ENCODE assay signal across 27 cellular contexts in genomic region chr21:32795802-32796489, GRCh38. TPM values are rescaled to one million over a fixed set of nuclear protein-coding genes. Genes with fewer than 3 reads are reported as not detected.
DNase-seq lines count a peak whose midpoint lies in the region; ATAC-seq, FAIRE-seq and TF ChIP-seq lines count a peak whose summit lies in the region.
"Had no signal": no experiment of that assay in that cellular context is flagged by ENCODE, and none has a peak within 500 bp of the region (broad histone marks: within the 10 kb centered on the region; RNA-seq: fewer than 3 reads in every experiment).

No MANE protein-coding gene starts in this region.

- peaks cover 33% of the 10 kb centered on the region for H3K4me1 Mint-ChIP-seq in brain
- H3K4me1 Mint-ChIP-seq: B cell had no signal

- ATAC-seq in GM21447 (IDR thresholded peaks at IDR 0.05; ENCODE audit: unreplicated experiment) (no peak), SK-N-SH treated with all-trans-retinoic acid at 6 μM for 48 hours (no peak)
- ATAC-seq: CD8-positive, alpha-beta T cell; Panc1 had no signal

- no peak for TF ChIP-seq CTCF in brain (conservative IDR thresholded peaks at IDR 0.05)

- no peaks in the 10 kb centered on the region for H3K36me3 Mint-ChIP-seq in brain

- peak overlapping the region; percentile 12 to 95 (median 85) for H3K27ac Mint-ChIP-seq in brain
- H3K27ac Mint-ChIP-seq: B cell; CD8-positive, alpha-beta T cell had no signal

- peak; percentile 49 for FAIRE-seq in HTR-8/SVneo (lab: Jason Lieb, UNC)
- FAIRE-seq: GM12891, H54 had no signal

- H3K27ac ChIP-seq in temporal lobe (ENCODE audit: low read depth, low read length): peak overlapping the region; percentile 5
- H3K27ac ChIP-seq: C4-2B, HL-60, RWPE1 had no signal

- H3K4me3 Mint-ChIP-seq in brain: peak overlapping the region in 2 of 5 experiments; percentile 1 to 13
- H3K4me3 Mint-ChIP-seq: B cell; CD8-positive, alpha-beta T cell had no signal

- DNase-seq in HTR-8/SVneo (ENCODE audit: insufficient read length, low spot score) (no peak), midbrain (lab: John Stamatoyannopoulos, UW) (peak; percentile 53), activated gamma-delta T cell (lab: John Stamatoyannopoulos, UW) (no peak)
- DNase-seq: Caco-2; CD8-positive, alpha-beta T cell; DMS 273 treated with DMSO at 0.1 percent for 48 hours; DMS79 treated with DMSO at 0.1 percent for 48 hours; GF-D8; Karpas-422; MV-4-11; NCI-H1105; NCI-H1436 treated with DMSO at 0.1 percent for 48 hours; NCI-H187 treated with DMSO at 0.1 percent for 48 hours; NCI-H2107; NCI-H526 treated with DMSO at 0.1 percent for 48 hours; SHP77 had no signal

- H3K27me3 Mint-ChIP-seq in brain: no peaks in the 10 kb centered on the region

- H3K9me3 Mint-ChIP-seq in brain: no peaks in the 10 kb centered on the region
- H3K9me3 Mint-ChIP-seq: CD8-positive, alpha-beta T cell had no signal

TF ChIP-seq in SK-N-SH treated with all-trans-retinoic acid at 6 μM for 48 hours, 23 proteins besides CTCF, POLR2A, EP300 and RAD21:
- no peak for TF ChIP-seq BACH2 (CRISPR knock-in tag; IDR thresholded peaks at IDR 0.05; ENCODE audit: borderline replicate concordance)
- no peak for TF ChIP-seq TCF4 (CRISPR knock-in tag; IDR thresholded peaks at IDR 0.05; ENCODE audit: borderline replicate concordance)
- no peak for TF ChIP-seq SNAI2 (CRISPR knock-in tag; IDR thresholded peaks at IDR 0.05)
- TF ChIP-seq ZNF8 (CRISPR knock-in tag; IDR thresholded peaks at IDR 0.05): no peak
- TF ChIP-seq POU6F1 (CRISPR knock-in tag; IDR thresholded peaks at IDR 0.05; ENCODE audit: borderline replicate concordance, low read depth): no peak
- TF ChIP-seq ISL1 (CRISPR knock-in tag; IDR thresholded peaks at IDR 0.05): no peak
- TF ChIP-seq TOX (CRISPR knock-in tag; IDR thresholded peaks at IDR 0.05; ENCODE audit: borderline replicate concordance): no peak
- TF ChIP-seq GLIS3 (CRISPR knock-in tag; IDR thresholded peaks at IDR 0.05): no peak

RNA-seq across cellular contexts. Expression of gene PAXBP1, which starts 24.4 kb away (rescaled TPM):
- polyA plus RNA-seq in brain (ENCODE audit: insufficient read depth, low read depth, low replicate concordance): 5.9 TPM
- total RNA-seq in temporal lobe: 50.6 TPM
